Comparison of ENCODE assay signal across 27 cellular contexts in the genomic region with DNA sequence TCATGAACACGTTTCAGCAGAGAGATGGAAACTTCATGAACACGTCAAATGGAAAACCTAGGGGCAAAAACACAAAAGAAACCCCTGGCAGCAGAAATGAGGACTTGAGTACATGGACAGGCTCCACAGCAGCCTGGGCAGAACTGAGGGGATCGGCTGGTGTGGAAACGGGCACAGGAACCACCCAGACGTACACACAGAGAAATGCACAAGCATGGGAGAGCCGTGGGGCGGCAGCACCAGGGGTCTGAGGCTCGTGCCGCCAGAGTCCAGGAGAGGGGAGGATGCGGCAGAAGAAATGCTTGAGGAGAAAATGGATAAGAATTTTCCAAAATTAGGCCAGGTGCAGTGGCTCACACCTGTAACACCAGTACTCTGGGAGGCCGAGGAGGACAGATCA.
"Had no signal": no experiment of that assay in that cellular context is flagged by ENCODE, and none has a peak within 500 bp of the region (broad histone marks: within the 10 kb centered on the region; RNA-seq: fewer than 3 reads in every experiment).

No MANE protein-coding gene starts in this region.

- DNase-seq: activated CD4-positive, alpha-beta T cell treated with anti-CD3 and anti-CD28 coated beads for 1 hour; activated CD4-positive, alpha-beta T cell treated with anti-CD3 and anti-CD28 coated beads for 4 hours; activated CD4-positive, alpha-beta T cell treated with anti-CD3 and anti-CD28 coated beads, Interleukin-2, amount 10 ng/mL, durations not matched to agents 7 days and 5 days; activated CD4-positive, alpha-beta T cell treated with anti-CD3 and anti-CD28 coated beads, Interleukin-2, amount 50 U/mL, for 48 hours; activated CD8-positive, alpha-beta memory T cell treated with anti-CD3 and anti-CD28 coated beads for 24 hours; activated CD8-positive, alpha-beta T cell treated with anti-CD3 and anti-CD28 coated beads for 36 hours; activated effector memory CD4-positive, alpha-beta T cell treated with Interleukin-2 at 50 U/mL for 16 hours; activated naive CD4-positive, alpha-beta T cell treated with anti-CD3 and anti-CD28 coated beads for 36 hours; activated naive CD8-positive, alpha-beta T cell treated with anti-CD3 and anti-CD28 coated beads for 36 hours; activated naive CD8-positive, alpha-beta T cell treated with anti-CD3 and anti-CD28 coated beads, Interleukin-2, amount 50 U/mL, for 24 hours; activated T-cell treated with anti-CD3 and anti-CD28 coated beads, Interleukin-2, amount 50 U/mL, for 4 hours; amygdala; aorta; body of pancreas; central memory CD4-positive, alpha-beta T cell; cerebellar nuclear complex; effector memory CD4-positive, alpha-beta T cell; endodermal cell; erythroblast; foreskin keratinocyte; gastrocnemius medialis; glutamatergic neuron; T-helper 2 cell had no signal

- H3K27ac ChIP-seq: adrenal gland, body of pancreas, coronary artery, dorsolateral prefrontal cortex, esophagus muscularis mucosa, foreskin keratinocyte, gastrocnemius medialis had no signal

- H3K4me1 ChIP-seq: adrenal gland, body of pancreas, foreskin keratinocyte, gastrocnemius medialis had no signal

- H3K4me3 ChIP-seq: adrenal gland, body of pancreas, coronary artery, dorsolateral prefrontal cortex, esophagus muscularis mucosa, gastrocnemius medialis had no signal

- H3K27me3 ChIP-seq: adrenal gland, body of pancreas, dorsolateral prefrontal cortex, esophagus muscularis mucosa, foreskin keratinocyte, gastrocnemius medialis had no signal

- H3K9me3 ChIP-seq: adrenal gland, body of pancreas, esophagus muscularis mucosa, gastrocnemius medialis had no signal
